Comparison of ENCODE assay signal across 20 cellular contexts in the genomic region with DNA sequence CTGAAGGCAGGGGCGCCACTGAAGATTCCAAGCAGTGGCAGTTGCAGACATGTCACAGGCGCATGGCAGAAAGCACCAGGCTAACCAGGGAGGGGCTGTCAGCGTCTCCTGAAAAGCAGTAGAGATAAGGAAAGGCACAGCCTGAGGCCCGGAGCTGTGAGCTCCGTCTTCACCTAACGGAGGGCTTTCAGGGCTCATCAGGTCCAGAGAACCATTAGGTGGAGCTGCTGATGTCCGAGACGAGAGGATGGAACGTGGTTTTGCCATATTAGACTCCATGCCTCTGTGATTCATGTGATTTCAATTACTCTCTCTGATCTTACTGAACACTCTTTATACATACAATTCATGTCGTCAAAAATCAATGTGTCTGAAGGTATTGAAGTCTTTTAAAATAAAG.
"Had no signal": no experiment of that assay in that cellular context is flagged by ENCODE, and none has a peak within 500 bp of the region (broad histone marks: within the 10 kb centered on the region; RNA-seq: fewer than 3 reads in every experiment).

No MANE protein-coding gene starts in this region.

- FAIRE-seq: colon, small intestine had no signal

- H3K4me3 ChIP-seq: esophagus squamous epithelium, heart left ventricle, psoas muscle, stomach had no signal

- H3K9me3 Mint-ChIP-seq: dendritic cell treated with granulocyte-macrophage colony-stimulating factor and Interleukin-4, amounts not matched to agents 40 ng/mL and 50 ng/mL, for 4 days; effector memory CD8-positive, alpha-beta T cell had no signal

- DNase-seq: effector memory CD8-positive, alpha-beta T cell; esophagus squamous epithelium; foreskin keratinocyte; heart left ventricle; hippocampal formation; kidney glomerular epithelial cell; mammary epithelial cell; naive thymus-derived CD4-positive, alpha-beta T cell; nephron progenitor cell; psoas muscle; retina; small intestine; stimulated activated CD4-positive, alpha-beta T cell treated with anti-CD3 and anti-CD28 coated beads, Interleukin-12 subunit alpha, Interleukin-12 subunit beta, amount 100 ng/mL, for 4 hours; stimulated activated naive CD4-positive, alpha-beta T cell; stomach; substantia nigra; trophoblast cell had no signal

- H3K27ac Mint-ChIP-seq: dendritic cell treated with granulocyte-macrophage colony-stimulating factor and Interleukin-4, amounts not matched to agents 40 ng/mL and 50 ng/mL, for 4 days; effector memory CD8-positive, alpha-beta T cell; naive thymus-derived CD4-positive, alpha-beta T cell; nephron progenitor cell had no signal

- H3K36me3 ChIP-seq: esophagus squamous epithelium, heart left ventricle, neutrophil, stomach had no signal

- H3K4me1 ChIP-seq: heart left ventricle, psoas muscle had no signal

- H3K27me3 Mint-ChIP-seq: dendritic cell treated with granulocyte-macrophage colony-stimulating factor and Interleukin-4, amounts not matched to agents 40 ng/mL and 50 ng/mL, for 4 days had no signal

- H3K27ac ChIP-seq: esophagus squamous epithelium, foreskin keratinocyte, heart left ventricle, neutrophil, psoas muscle, stomach had no signal

- H3K9me3 ChIP-seq: esophagus squamous epithelium, neutrophil had no signal

- H3K36me3 Mint-ChIP-seq: naive thymus-derived CD4-positive, alpha-beta T cell had no signal

- H3K4me3 Mint-ChIP-seq: dendritic cell treated with granulocyte-macrophage colony-stimulating factor and Interleukin-4, amounts not matched to agents 40 ng/mL and 50 ng/mL, for 4 days; effector memory CD8-positive, alpha-beta T cell; naive thymus-derived CD4-positive, alpha-beta T cell; nephron progenitor cell had no signal

- H3K4me1 Mint-ChIP-seq: naive thymus-derived CD4-positive, alpha-beta T cell had no signal

- ATAC-seq: effector memory CD8-positive, alpha-beta T cell; foreskin keratinocyte; naive thymus-derived CD4-positive, alpha-beta T cell; psoas muscle had no signal
